In genomic region chr9:12289711-12290110, GRCh38 we compare ENCODE assay signal across 17 cellular contexts.
A peak's percentile ranks its signal among the peaks of the same experiment; 100 is the strongest.
DNase-seq lines count a peak whose midpoint lies in the region; ATAC-seq and TF ChIP-seq lines count a peak whose summit lies in the region.
"Had no signal": no experiment of that assay in that cellular context is flagged by ENCODE, and none has a peak within 500 bp of the region (broad histone marks: within the 10 kb centered on the region; RNA-seq: fewer than 3 reads in every experiment).

No MANE protein-coding gene starts in this region.

- H3K4me1 Mint-ChIP-seq in glutamatergic neuron (ENCODE audit: low read depth, unreplicated experiment) = peaks cover 8% of the 10 kb centered on the region

- H3K4me3 Mint-ChIP-seq in glutamatergic neuron (ENCODE audit: unreplicated experiment) = no peak overlapping the region
- H3K4me3 Mint-ChIP-seq: CD4-positive, alpha-beta T cell; GM23338 had no signal

- peaks cover 1% of the 10 kb centered on the region for H3K27me3 Mint-ChIP-seq in glutamatergic neuron (ENCODE audit: unreplicated experiment)
- H3K27me3 Mint-ChIP-seq: CD4-positive, alpha-beta T cell had no signal

- peak overlapping the region; percentile 68 for H3K27ac Mint-ChIP-seq in glutamatergic neuron (ENCODE audit: unreplicated experiment)
- H3K27ac Mint-ChIP-seq: CD4-positive, alpha-beta T cell; GM23338 had no signal

- ATAC-seq in GM21723 (IDR thresholded peaks at IDR 0.05; ENCODE audit: unreplicated experiment) = no peak
- ATAC-seq: GM12878, GM23338 had no signal

- H3K9me3 Mint-ChIP-seq in glutamatergic neuron (ENCODE audit: unreplicated experiment) = peaks cover 1% of the 10 kb centered on the region

- H3K36me3 Mint-ChIP-seq in glutamatergic neuron (ENCODE audit: unreplicated experiment) = peaks cover 4% of the 10 kb centered on the region

- peak; percentile 36 for DNase-seq in COR-L47 (lab: John Stamatoyannopoulos, UW)
- peak; percentile 3 for DNase-seq in NCI-H146 (lab: John Stamatoyannopoulos, UW)
- peak; percentile 61 for DNase-seq in NCI-H748 (lab: John Stamatoyannopoulos, UW; ENCODE audit: unreplicated experiment)
- no peak for DNase-seq in glutamatergic neuron
- DNase-seq in activated CD8-positive, alpha-beta memory T cell treated with anti-CD3 and anti-CD28 coated beads, Interleukin-2, amount 50 U/mL, for 48 hours = no peak
- DNase-seq in AG08395 (ENCODE audit: low spot score) = no peak
- no peak for DNase-seq in amygdala (lab: John Stamatoyannopoulos, UW)
- DNase-seq: ACHN; AML-193; CD4-positive, alpha-beta T cell; DMS53; DND-41; EL; HCEC 1CT had no signal

- TF ChIP-seq CTCF in glutamatergic neuron (IDR thresholded peaks at IDR 0.05; ENCODE audit: partially characterized antibody, unreplicated experiment) = no peak

Comparison
In these comparisons a context has a peak if more than half of its experiments do, and no peak if none do; other contexts are left out.
1. DNase-seq: peak in COR-L47 (single experiment), NCI-H146 (single experiment) and NCI-H748 (single experiment); none in glutamatergic neuron (single experiment), activated CD8-positive, alpha-beta memory T cell treated with anti-CD3 and anti-CD28 coated beads, Interleukin-2, amount 50 U/mL, for 48 hours (single experiment), AG08395 (single experiment) and amygdala (0 of 56).